In genomic region chr19:55166530-55167268, GRCh38 we compare ENCODE assay signal across 1 cellular context.
TF ChIP-seq lines count a peak whose summit lies in the region.

DNAAF3 (minus strand) TSS chr19:55166613; CDS start chr19:55166413, 200 bp downstream.

TF ChIP-seq in K562, 482 proteins besides CTCF, POLR2A, EP300 and RAD21 (continued from another document and continues in another):
- TF ChIP-seq ZBTB49 (CRISPR knock-in tag; IDR thresholded peaks at IDR 0.05; ENCODE audit: borderline replicate concordance) = no peak
- no peak for TF ChIP-seq XRCC4 (IDR thresholded peaks at IDR 0.05; ENCODE audit: extremely low read depth, insufficient read depth, insufficient read length)
- no peak for TF ChIP-seq RNF2 (IDR thresholded peaks at IDR 0.05)
- no peak for TF ChIP-seq CEBPG (CRISPR knock-in tag; IDR thresholded peaks at IDR 0.05)
- peak in 1 of 2 experiments; percentile 68; a peak in 3 of 4 replicates for TF ChIP-seq CEBPG (tag; conservative IDR thresholded peaks at IDR 0.05 in 1 of 2, IDR thresholded peaks at IDR 0.05 in 1 of 2)
- no peak for TF ChIP-seq MTA1 (IDR thresholded peaks at IDR 0.05; ENCODE audit: borderline replicate concordance)
- TF ChIP-seq TCF7L2 (IDR thresholded peaks at IDR 0.05; ENCODE audit: low read depth, low read length) = peak; percentile 96
- TF ChIP-seq ZNF639 (CRISPR knock-in tag; conservative IDR thresholded peaks at IDR 0.05 in 1 of 2, IDR thresholded peaks at IDR 0.05 in 1 of 2) = no peak
- no peak for TF ChIP-seq MCM3 (IDR thresholded peaks at IDR 0.05)
- no peak for TF ChIP-seq GTF2E2 (tag; IDR thresholded peaks at IDR 0.05)
- TF ChIP-seq THRB (CRISPR knock-in tag; conservative IDR thresholded peaks at IDR 0.05) = 0 out of 2 replicates have a peak, but pooled peaks have one; percentile 68
- 0 out of 4 replicates have a peak, but pooled peaks of 1 of the 2 experiments have one; percentile 28 for TF ChIP-seq FOXA3 (CRISPR knock-in tag; conservative IDR thresholded peaks at IDR 0.05 in 1 of 2, IDR thresholded peaks at IDR 0.05 in 1 of 2)
- no peak for TF ChIP-seq HDGF (IDR thresholded peaks at IDR 0.05)
- peak; percentile 76 for TF ChIP-seq CREM (IDR thresholded peaks at IDR 0.05; ENCODE audit: low read depth)
- no peak for TF ChIP-seq ZNF140 (CRISPR knock-in tag; IDR thresholded peaks at IDR 0.05)
- TF ChIP-seq RCOR1 (IDR thresholded peaks at IDR 0.05; ENCODE audit: borderline replicate concordance in 1 of 2, low read depth in 2 of 2, low read length in 2 of 2) = peak in 1 of 2 experiments; percentile 18; a peak in 1 of 4 replicates
- TF ChIP-seq ZBTB7A (IDR thresholded peaks at IDR 0.05; ENCODE audit: borderline replicate concordance, control insufficient read depth, low read depth, low read length) = 0 out of 2 replicates have a peak, but pooled peaks have one; percentile 1
- no peak for TF ChIP-seq IFI16 (CRISPR knock-in tag; IDR thresholded peaks at IDR 0.05)
- peak; percentile 47 for TF ChIP-seq RBM22 (IDR thresholded peaks at IDR 0.05; ENCODE audit: low read depth, low read length, poor library complexity, severe bottlenecking)
- no peak for TF ChIP-seq TCF7 (IDR thresholded peaks at IDR 0.05; ENCODE audit: borderline replicate concordance)
- TF ChIP-seq POLR2B (IDR thresholded peaks at IDR 0.05; ENCODE audit: low read depth, partially characterized antibody) = no peak
- TF ChIP-seq HNRNPLL (IDR thresholded peaks at IDR 0.05; ENCODE audit: low read depth, low read length, poor library complexity, severe bottlenecking) = peak; percentile 79
- TF ChIP-seq NEUROD1 (IDR thresholded peaks at IDR 0.05; ENCODE audit: borderline replicate concordance, low read depth, low read length, partially characterized antibody) = peak; percentile 95
- TF ChIP-seq STAG1 (CRISPR knock-in tag; IDR thresholded peaks at IDR 0.05; ENCODE audit: borderline replicate concordance) = no peak
- TF ChIP-seq NBN (IDR thresholded peaks at IDR 0.05; ENCODE audit: low read depth) = peak; percentile 56
- no peak for TF ChIP-seq GTF2B (IDR thresholded peaks at IDR 0.05; ENCODE audit: extremely low read depth, insufficient read length)
- no peak for TF ChIP-seq ZNF395 (CRISPR knock-in tag; IDR thresholded peaks at IDR 0.05)
- no peak for TF ChIP-seq CCNT2 (IDR thresholded peaks at IDR 0.05; ENCODE audit: borderline replicate concordance, extremely low read depth, insufficient read length, low read depth, low read length)
- TF ChIP-seq SMAD4 (CRISPR knock-in tag; conservative IDR thresholded peaks at IDR 0.05) = peak; percentile 25
- no peak for TF ChIP-seq AFF4 (CRISPR knock-in tag; IDR thresholded peaks at IDR 0.05)
- TF ChIP-seq MYBL2 (IDR thresholded peaks at IDR 0.05; ENCODE audit: low read depth) = no peak
- TF ChIP-seq MYBL2 (CRISPR knock-in tag; IDR thresholded peaks at IDR 0.05; ENCODE audit: borderline replicate concordance) = no peak
- TF ChIP-seq HEY1 (CRISPR knock-in tag; IDR thresholded peaks at IDR 0.05; ENCODE audit: borderline replicate concordance) = peak; percentile 20; the same call in 1 of the 2 replicates
- peak; percentile 100 for TF ChIP-seq RFX1 (IDR thresholded peaks at IDR 0.05)
- TF ChIP-seq TCF15 (CRISPR knock-in tag; IDR thresholded peaks at IDR 0.05) = 0 out of 2 replicates have a peak, but pooled peaks have one; percentile 55
- 0 out of 4 replicates have a peak, but pooled peaks of 1 of the 2 experiments have one; percentile 27 for TF ChIP-seq TRIM24 (IDR thresholded peaks at IDR 0.05)
- no peak for TF ChIP-seq NFRKB (IDR thresholded peaks at IDR 0.05; ENCODE audit: low read depth)
- peak in 1 of 2 experiments; percentile 28; a peak in 1 of 4 replicates for TF ChIP-seq SIX5 (IDR thresholded peaks at IDR 0.05; ENCODE audit: borderline replicate concordance in 1 of 2, insufficient read depth in 1 of 2, low read depth in 1 of 2, low read length in 2 of 2)
- 0 out of 2 replicates have a peak, but pooled peaks have one; percentile 23 for TF ChIP-seq ZNF41 (CRISPR knock-in tag; conservative IDR thresholded peaks at IDR 0.05)
- no peak for TF ChIP-seq THRA (IDR thresholded peaks at IDR 0.05)
- no peak for TF ChIP-seq PREB (CRISPR knock-in tag; IDR thresholded peaks at IDR 0.05)
- TF ChIP-seq KLF13 (tag; IDR thresholded peaks at IDR 0.05; ENCODE audit: borderline replicate concordance, low read depth) = peak; percentile 80; the same call in 1 of the 2 replicates
- no peak; the same call in 1 of the 2 replicates for TF ChIP-seq MTA3 (IDR thresholded peaks at IDR 0.05; ENCODE audit: borderline replicate concordance)
- TF ChIP-seq SAP30 (IDR thresholded peaks at IDR 0.05; ENCODE audit: borderline replicate concordance, insufficient read depth, low read depth, low read length, poor library complexity, severe bottlenecking) = peak; percentile 63
- TF ChIP-seq CHAMP1 (IDR thresholded peaks at IDR 0.05) = no peak
